8 cellular contexts compared by ENCODE assay signal in genomic region chrX:54178100-54178940, GRCh38. TPM values are rescaled to one million over a fixed set of nuclear protein-coding genes. Genes with fewer than 3 reads are reported as not detected.
A peak's percentile ranks its signal among the peaks of the same experiment; 100 is the strongest.
DNase-seq lines count a peak whose midpoint lies in the region; ATAC-seq and TF ChIP-seq lines count a peak whose summit lies in the region.

No MANE protein-coding gene starts in this region.

- DNase-seq in EH (ENCODE audit: low read depth) (peak; percentile 80), HS-5 (ENCODE audit: low read depth) (peak; percentile 61), amniotic stem cell (lab: John Stamatoyannopoulos, UW) (peak; percentile 2), mesothelial cell of epicardium (ENCODE audit: low spot score in 2 of 2, unreplicated experiment in 2 of 2) (no peak), medulla oblongata (ENCODE audit: extremely low spot score) (no peak), NCI-H1092 treated with DMSO at 0.1 percent for 48 hours (lab: John Stamatoyannopoulos, UW) (no peak)

- no peak overlapping the region for H3K4me3 Mint-ChIP-seq in mesothelial cell of epicardium

- ATAC-seq in GM21360 (IDR thresholded peaks at IDR 0.05; ENCODE audit: unreplicated experiment) (no peak), GM21515 (IDR thresholded peaks at IDR 0.05; ENCODE audit: unreplicated experiment) (no peak)

- peaks cover 36% of the 10 kb centered on the region for H3K9me3 Mint-ChIP-seq in mesothelial cell of epicardium

- no peak for TF ChIP-seq CTCF in mesothelial cell of epicardium (IDR thresholded peaks at IDR 0.05; ENCODE audit: unreplicated experiment)

- H3K27ac Mint-ChIP-seq in mesothelial cell of epicardium: peak overlapping the region; percentile 56

- peaks cover 39% of the 10 kb centered on the region for H3K4me1 Mint-ChIP-seq in mesothelial cell of epicardium

- no peaks in the 10 kb centered on the region for H3K27me3 Mint-ChIP-seq in mesothelial cell of epicardium (ENCODE audit: low read depth)

- H3K36me3 Mint-ChIP-seq in mesothelial cell of epicardium: peaks cover 11% of the 10 kb centered on the region

RNA-seq across cellular contexts. Expression of gene FAM120C, which starts 4.7 kb away (rescaled TPM):
- 12.5 to 16.1 TPM (median 13.8 TPM) in 3 replicates for total RNA-seq in mesothelial cell of epicardium

Comparison
In these comparisons a context has a peak if more than half of its experiments do, and no peak if none do; other contexts are left out.
1. DNase-seq: peak in EH (single experiment), HS-5 (single experiment) and amniotic stem cell (single experiment); none in mesothelial cell of epicardium (0 of 2), medulla oblongata (single experiment) and NCI-H1092 treated with DMSO at 0.1 percent for 48 hours (single experiment).